ENCODE assay signal across 1 cellular context in the genomic region with DNA sequence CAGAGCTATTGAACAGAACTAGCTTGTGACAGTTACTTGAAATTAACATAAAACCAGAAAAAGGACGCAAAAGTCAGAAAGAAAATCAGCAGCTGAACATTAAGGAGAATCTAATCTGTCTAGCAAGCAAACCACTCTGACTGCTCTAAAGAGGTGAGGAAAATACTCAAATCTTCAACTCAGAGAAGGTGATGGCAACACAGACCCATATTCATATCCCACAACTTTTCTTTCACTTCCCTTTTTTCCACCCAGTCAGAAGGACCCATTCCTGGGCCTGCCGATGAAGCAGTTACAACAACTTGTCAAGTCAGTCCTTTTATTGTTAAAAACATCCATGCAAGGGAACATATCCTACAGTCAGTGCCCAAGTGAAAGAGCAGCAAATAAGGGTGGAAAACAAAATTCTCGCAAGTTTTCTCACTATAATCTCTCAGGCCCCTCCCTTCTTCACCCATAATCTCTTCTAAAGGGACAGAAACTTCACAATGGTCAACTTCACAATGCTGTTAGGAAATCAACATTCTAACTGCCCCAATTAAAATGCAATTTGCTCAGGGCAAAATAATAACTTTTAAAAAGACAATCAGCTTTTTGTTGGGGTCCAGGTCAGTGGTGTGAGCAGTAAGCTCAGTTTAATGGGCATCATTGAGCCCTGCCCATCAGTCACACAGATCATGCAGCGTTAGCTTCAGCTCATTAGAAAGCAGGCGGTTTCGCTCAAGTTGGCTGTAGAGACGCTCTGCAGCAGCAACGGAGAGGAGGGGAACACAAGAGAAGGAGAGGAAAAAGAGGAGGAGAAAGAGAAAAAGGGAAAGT.
A peak's percentile ranks its signal among the peaks of the same experiment; 100 is the strongest.
TF ChIP-seq lines count a peak whose summit lies in the region.

No MANE protein-coding gene starts in this region.

TF ChIP-seq in K562, 482 proteins besides CTCF, POLR2A, EP300 and RAD21 (continued from another document):
- TF ChIP-seq, protein P1, sequence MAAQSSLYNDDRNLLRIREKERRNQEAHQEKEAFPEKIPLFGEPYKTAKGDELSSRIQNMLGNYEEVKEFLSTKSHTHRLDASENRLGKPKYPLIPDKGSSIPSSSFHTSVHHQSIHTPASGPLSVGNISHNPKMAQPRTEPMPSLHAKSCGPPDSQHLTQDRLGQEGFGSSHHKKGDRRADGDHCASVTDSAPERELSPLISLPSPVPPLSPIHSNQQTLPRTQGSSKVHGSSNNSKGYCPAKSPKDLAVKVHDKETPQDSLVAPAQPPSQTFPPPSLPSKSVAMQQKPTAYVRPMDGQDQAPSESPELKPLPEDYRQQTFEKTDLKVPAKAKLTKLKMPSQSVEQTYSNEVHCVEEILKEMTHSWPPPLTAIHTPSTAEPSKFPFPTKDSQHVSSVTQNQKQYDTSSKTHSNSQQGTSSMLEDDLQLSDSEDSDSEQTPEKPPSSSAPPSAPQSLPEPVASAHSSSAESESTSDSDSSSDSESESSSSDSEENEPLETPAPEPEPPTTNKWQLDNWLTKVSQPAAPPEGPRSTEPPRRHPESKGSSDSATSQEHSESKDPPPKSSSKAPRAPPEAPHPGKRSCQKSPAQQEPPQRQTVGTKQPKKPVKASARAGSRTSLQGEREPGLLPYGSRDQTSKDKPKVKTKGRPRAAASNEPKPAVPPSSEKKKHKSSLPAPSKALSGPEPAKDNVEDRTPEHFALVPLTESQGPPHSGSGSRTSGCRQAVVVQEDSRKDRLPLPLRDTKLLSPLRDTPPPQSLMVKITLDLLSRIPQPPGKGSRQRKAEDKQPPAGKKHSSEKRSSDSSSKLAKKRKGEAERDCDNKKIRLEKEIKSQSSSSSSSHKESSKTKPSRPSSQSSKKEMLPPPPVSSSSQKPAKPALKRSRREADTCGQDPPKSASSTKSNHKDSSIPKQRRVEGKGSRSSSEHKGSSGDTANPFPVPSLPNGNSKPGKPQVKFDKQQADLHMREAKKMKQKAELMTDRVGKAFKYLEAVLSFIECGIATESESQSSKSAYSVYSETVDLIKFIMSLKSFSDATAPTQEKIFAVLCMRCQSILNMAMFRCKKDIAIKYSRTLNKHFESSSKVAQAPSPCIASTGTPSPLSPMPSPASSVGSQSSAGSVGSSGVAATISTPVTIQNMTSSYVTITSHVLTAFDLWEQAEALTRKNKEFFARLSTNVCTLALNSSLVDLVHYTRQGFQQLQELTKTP (IDR thresholded peaks at IDR 0.05; ENCODE audit: low read depth in 1 of 2, partially characterized antibody in 2 of 2): no peak
- TF ChIP-seq XRCC5 (IDR thresholded peaks at IDR 0.05; ENCODE audit: low read depth, low read length) (no peak), RBM39 (optimal IDR thresholded peaks at IDR 0.05; ENCODE audit: low read depth, low read length) (no peak)
- TF ChIP-seq, protein P2, sequence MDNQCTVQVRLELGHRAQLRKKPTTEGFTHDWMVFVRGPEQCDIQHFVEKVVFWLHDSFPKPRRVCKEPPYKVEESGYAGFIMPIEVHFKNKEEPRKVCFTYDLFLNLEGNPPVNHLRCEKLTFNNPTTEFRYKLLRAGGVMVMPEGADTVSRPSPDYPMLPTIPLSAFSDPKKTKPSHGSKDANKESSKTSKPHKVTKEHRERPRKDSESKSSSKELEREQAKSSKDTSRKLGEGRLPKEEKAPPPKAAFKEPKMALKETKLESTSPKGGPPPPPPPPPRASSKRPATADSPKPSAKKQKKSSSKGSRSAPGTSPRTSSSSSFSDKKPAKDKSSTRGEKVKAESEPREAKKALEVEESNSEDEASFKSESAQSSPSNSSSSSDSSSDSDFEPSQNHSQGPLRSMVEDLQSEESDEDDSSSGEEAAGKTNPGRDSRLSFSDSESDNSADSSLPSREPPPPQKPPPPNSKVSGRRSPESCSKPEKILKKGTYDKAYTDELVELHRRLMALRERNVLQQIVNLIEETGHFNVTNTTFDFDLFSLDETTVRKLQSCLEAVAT (IDR thresholded peaks at IDR 0.05): 0 out of 4 replicates have a peak, but pooled peaks of 1 of the 2 experiments have one; percentile 43
- TF ChIP-seq, protein P3, sequence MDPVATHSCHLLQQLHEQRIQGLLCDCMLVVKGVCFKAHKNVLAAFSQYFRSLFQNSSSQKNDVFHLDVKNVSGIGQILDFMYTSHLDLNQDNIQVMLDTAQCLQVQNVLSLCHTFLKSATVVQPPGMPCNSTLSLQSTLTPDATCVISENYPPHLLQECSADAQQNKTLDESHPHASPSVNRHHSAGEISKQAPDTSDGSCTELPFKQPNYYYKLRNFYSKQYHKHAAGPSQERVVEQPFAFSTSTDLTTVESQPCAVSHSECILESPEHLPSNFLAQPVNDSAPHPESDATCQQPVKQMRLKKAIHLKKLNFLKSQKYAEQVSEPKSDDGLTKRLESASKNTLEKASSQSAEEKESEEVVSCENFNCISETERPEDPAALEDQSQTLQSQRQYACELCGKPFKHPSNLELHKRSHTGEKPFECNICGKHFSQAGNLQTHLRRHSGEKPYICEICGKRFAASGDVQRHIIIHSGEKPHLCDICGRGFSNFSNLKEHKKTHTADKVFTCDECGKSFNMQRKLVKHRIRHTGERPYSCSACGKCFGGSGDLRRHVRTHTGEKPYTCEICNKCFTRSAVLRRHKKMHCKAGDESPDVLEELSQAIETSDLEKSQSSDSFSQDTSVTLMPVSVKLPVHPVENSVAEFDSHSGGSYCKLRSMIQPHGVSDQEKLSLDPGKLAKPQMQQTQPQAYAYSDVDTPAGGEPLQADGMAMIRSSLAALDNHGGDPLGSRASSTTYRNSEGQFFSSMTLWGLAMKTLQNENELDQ (CRISPR knock-in tag; IDR thresholded peaks at IDR 0.05; ENCODE audit: borderline replicate concordance): no peak
